Comparison of ENCODE assay signal across 1 cellular context in genomic region chr14:61498811-61499210, GRCh38.
TF ChIP-seq lines count a peak whose summit lies in the region.

No MANE protein-coding gene starts in this region.

TF ChIP-seq in A549, 52 proteins besides CTCF, POLR2A, EP300 and RAD21 (continued from another document):
- TF ChIP-seq E2F6 (IDR thresholded peaks at IDR 0.05; ENCODE audit: borderline replicate concordance, low read depth) (no peak), BCL3 (IDR thresholded peaks at IDR 0.05) (no peak), REST (IDR thresholded peaks at IDR 0.05) (no peak)
